12 cellular contexts compared by ENCODE assay signal in the genomic region with DNA sequence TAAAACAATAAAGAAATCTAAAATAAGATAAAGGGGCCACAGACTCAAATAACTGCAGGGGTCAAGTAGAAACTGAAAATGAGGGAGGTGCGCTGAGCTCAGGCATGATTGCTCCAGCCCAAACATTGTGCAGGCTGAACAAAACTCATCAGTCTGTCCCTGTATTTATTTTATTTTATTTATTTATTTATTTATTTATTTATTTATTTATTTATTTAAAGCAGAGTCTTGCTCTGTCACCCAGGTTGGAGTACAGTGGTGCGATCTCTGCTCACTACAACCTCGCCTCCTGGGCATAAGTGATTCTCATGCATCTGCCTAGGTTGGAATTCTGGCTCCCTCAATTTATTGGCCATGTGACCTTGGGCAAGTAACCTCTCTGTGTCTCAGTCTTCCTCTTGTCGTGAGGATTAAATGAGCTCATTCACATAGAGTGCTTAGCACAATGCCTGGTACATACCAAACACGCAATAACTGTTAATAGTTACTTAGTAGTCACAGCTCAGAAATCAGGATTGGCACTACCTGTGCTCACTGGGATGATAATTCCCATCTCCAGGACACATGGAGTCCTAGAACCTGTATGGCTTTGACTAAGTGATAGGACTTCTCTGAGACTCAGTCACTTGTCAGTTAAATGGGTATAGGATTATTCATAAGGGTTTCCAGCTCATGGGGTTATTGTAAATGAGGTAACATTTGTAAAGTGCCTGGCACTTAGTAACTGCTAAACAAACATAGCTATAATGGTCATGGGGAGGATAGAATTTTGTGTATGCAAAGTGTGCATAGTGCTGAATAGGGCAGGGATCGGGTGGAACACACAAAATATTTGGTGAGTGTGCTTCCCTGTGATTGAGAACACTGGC. TPM values are rescaled to one million over a fixed set of nuclear protein-coding genes. Genes with fewer than 3 reads are reported as not detected.
DNase-seq lines count a peak whose midpoint lies in the region; ATAC-seq and TF ChIP-seq lines count a peak whose summit lies in the region.
"Had no signal": no experiment of that assay in that cellular context is flagged by ENCODE, and none has a peak within 500 bp of the region (broad histone marks: within the 10 kb centered on the region; RNA-seq: fewer than 3 reads in every experiment).

No MANE protein-coding gene starts in this region.

- H3K4me1 ChIP-seq in foreskin keratinocyte, result peaks cover 3% of the 10 kb centered on the region

- ATAC-seq in SK-N-SH treated with all-trans-retinoic acid at 6 μM for 48 hours (peak; percentile 4; the same call in 1 of the 3 replicates), foreskin keratinocyte (peak; percentile 52), GM21367 (IDR thresholded peaks at IDR 0.05; ENCODE audit: unreplicated experiment) (no peak)
- ATAC-seq in stimulated activated naive B cell treated with anti-CD40 and anti-IgM and Interleukin-4, amounts not matched to agents 10 μg/mL and 1 μg/mL and 100 μg/mL, for 72 hours (replicated peaks), result peak in 1 of 2 donors; percentile 35

- H3K4me1 Mint-ChIP-seq in activated CD4-positive, alpha-beta T cell treated with anti-CD3 and anti-CD28 coated beads, Interleukin-2, amount 10 ng/mL, durations not matched to agents 24 days and 14 days, result peaks cover 14% of the 10 kb centered on the region
- H3K4me1 Mint-ChIP-seq in stimulated activated naive B cell treated with anti-CD40 and anti-IgM and Interleukin-4, amounts not matched to agents 10 μg/mL and 1 μg/mL and 100 μg/mL, for 72 hours, result peaks cover 17 to 21% of the 10 kb centered on the region in 2 donors

- H3K27ac Mint-ChIP-seq in activated CD4-positive, alpha-beta T cell treated with anti-CD3 and anti-CD28 coated beads, Interleukin-2, amount 10 ng/mL, durations not matched to agents 24 days and 14 days, result no peak overlapping the region
- H3K27ac Mint-ChIP-seq in stimulated activated naive B cell treated with anti-CD40 and anti-IgM and Interleukin-4, amounts not matched to agents 10 μg/mL and 1 μg/mL and 100 μg/mL, for 72 hours, result peak overlapping the region; percentile 2

- H3K36me3 Mint-ChIP-seq in activated CD4-positive, alpha-beta T cell treated with anti-CD3 and anti-CD28 coated beads, Interleukin-2, amount 10 ng/mL, durations not matched to agents 24 days and 14 days (ENCODE audit: low read depth), result no peaks in the 10 kb centered on the region
- no peaks in the 10 kb centered on the region for H3K36me3 Mint-ChIP-seq in stimulated activated naive B cell treated with anti-CD40 and anti-IgM and Interleukin-4, amounts not matched to agents 10 μg/mL and 1 μg/mL and 100 μg/mL, for 72 hours

- no peak for TF ChIP-seq CTCF in foreskin keratinocyte (conservative IDR thresholded peaks at IDR 0.05)

- peaks cover 9% of the 10 kb centered on the region for H3K27me3 ChIP-seq in foreskin keratinocyte

- H3K27ac ChIP-seq in foreskin keratinocyte, result no peak overlapping the region

- peak overlapping the region; percentile 78 for H3K4me3 Mint-ChIP-seq in activated CD4-positive, alpha-beta T cell treated with anti-CD3 and anti-CD28 coated beads, Interleukin-2, amount 10 ng/mL, durations not matched to agents 24 days and 14 days
- H3K4me3 Mint-ChIP-seq in stimulated activated naive B cell treated with anti-CD40 and anti-IgM and Interleukin-4, amounts not matched to agents 10 μg/mL and 1 μg/mL and 100 μg/mL, for 72 hours, result peak overlapping the region; percentile 79 to 81

- peaks cover 43% of the 10 kb centered on the region for H3K27me3 Mint-ChIP-seq in activated CD4-positive, alpha-beta T cell treated with anti-CD3 and anti-CD28 coated beads, Interleukin-2, amount 10 ng/mL, durations not matched to agents 24 days and 14 days
- H3K27me3 Mint-ChIP-seq in stimulated activated naive B cell treated with anti-CD40 and anti-IgM and Interleukin-4, amounts not matched to agents 10 μg/mL and 1 μg/mL and 100 μg/mL, for 72 hours, result peaks cover 45 to 46% of the 10 kb centered on the region in 2 donors

- intact Hi-C loops in activated CD4-positive, alpha-beta T cell treated with anti-CD3 and anti-CD28 coated beads, Interleukin-2, amount 10 ng/mL, durations not matched to agents 24 days and 14 days (cut with micrococcal nuclease), result no loop called here

- no peaks in the 10 kb centered on the region for H3K9me3 Mint-ChIP-seq in activated CD4-positive, alpha-beta T cell treated with anti-CD3 and anti-CD28 coated beads, Interleukin-2, amount 10 ng/mL, durations not matched to agents 24 days and 14 days
- H3K9me3 Mint-ChIP-seq in stimulated activated naive B cell treated with anti-CD40 and anti-IgM and Interleukin-4, amounts not matched to agents 10 μg/mL and 1 μg/mL and 100 μg/mL, for 72 hours, result no peaks in the 10 kb centered on the region

- DNase-seq in activated CD4-positive, alpha-beta T cell treated with anti-CD3 and anti-CD28 coated beads, Interleukin-2, amount 10 ng/mL, durations not matched to agents 24 days and 14 days, result no peak
- no peak for DNase-seq in activated CD4-positive, alpha-beta T cell treated with anti-CD3 and anti-CD28 coated beads, Interleukin-2, amount 50 U/mL, for 48 hours
- DNase-seq in foreskin keratinocyte (peak; percentile 35 to 58), islet precursor cell (no peak)
- no peak for DNase-seq in stimulated activated naive B cell treated with anti-CD40 and anti-IgM and Interleukin-4, amounts not matched to agents 10 μg/mL and 1 μg/mL and 100 μg/mL, for 72 hours
- DNase-seq in stimulated activated CD8-positive, alpha-beta memory T cell treated with anti-CD3 and anti-CD28 coated beads, Interleukin-4, amount 100 ng/mL, for 48 hours, result no peak
- DNase-seq: activated CD8-positive, alpha-beta memory T cell treated with anti-CD3 and anti-CD28 coated beads, Interleukin-2, amount 50 U/mL, for 48 hours; hippocampal formation; NCI-H510A treated with DMSO at 0.1 percent for 48 hours; stimulated activated CD4-positive, alpha-beta T cell treated with anti-CD3 and anti-CD28 coated beads, Interleukin-2, amount 100 ng/mL, for 48 hours had no signal

TF ChIP-seq in SK-N-SH treated with all-trans-retinoic acid at 6 μM for 48 hours, 23 proteins besides CTCF, POLR2A, EP300 and RAD21 (continues in another document):
- TF ChIP-seq, protein P1, sequence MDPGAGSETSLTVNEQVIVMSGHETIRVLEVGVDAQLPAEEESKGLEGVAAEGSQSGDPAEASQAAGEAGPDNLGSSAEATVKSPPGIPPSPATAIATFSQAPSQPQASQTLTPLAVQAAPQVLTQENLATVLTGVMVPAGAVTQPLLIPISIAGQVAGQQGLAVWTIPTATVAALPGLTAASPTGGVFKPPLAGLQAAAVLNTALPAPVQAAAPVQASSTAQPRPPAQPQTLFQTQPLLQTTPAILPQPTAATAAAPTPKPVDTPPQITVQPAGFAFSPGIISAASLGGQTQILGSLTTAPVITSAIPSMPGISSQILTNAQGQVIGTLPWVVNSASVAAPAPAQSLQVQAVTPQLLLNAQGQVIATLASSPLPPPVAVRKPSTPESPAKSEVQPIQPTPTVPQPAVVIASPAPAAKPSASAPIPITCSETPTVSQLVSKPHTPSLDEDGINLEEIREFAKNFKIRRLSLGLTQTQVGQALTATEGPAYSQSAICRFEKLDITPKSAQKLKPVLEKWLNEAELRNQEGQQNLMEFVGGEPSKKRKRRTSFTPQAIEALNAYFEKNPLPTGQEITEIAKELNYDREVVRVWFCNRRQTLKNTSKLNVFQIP (CRISPR knock-in tag; IDR thresholded peaks at IDR 0.05; ENCODE audit: borderline replicate concordance, low read depth), result no peak
- TF ChIP-seq TOX (CRISPR knock-in tag; IDR thresholded peaks at IDR 0.05; ENCODE audit: borderline replicate concordance) (no peak), TCF4 (CRISPR knock-in tag; IDR thresholded peaks at IDR 0.05; ENCODE audit: borderline replicate concordance) (no peak), PPARA (CRISPR knock-in tag; IDR thresholded peaks at IDR 0.05; ENCODE audit: borderline replicate concordance) (no peak), ZFP30 (CRISPR knock-in tag; IDR thresholded peaks at IDR 0.05) (no peak), ZNF565 (CRISPR knock-in tag; conservative IDR thresholded peaks at IDR 0.05; ENCODE audit: low read depth) (no peak), ZC3H10 (CRISPR knock-in tag; IDR thresholded peaks at IDR 0.05) (no peak), ZNF8 (CRISPR knock-in tag; IDR thresholded peaks at IDR 0.05) (no peak), BACH2 (CRISPR knock-in tag; IDR thresholded peaks at IDR 0.05; ENCODE audit: borderline replicate concordance) (no peak), OSR1 (CRISPR knock-in tag; IDR thresholded peaks at IDR 0.05) (no peak), GLIS3 (CRISPR knock-in tag; IDR thresholded peaks at IDR 0.05) (no peak), ESRRG (CRISPR knock-in tag; IDR thresholded peaks at IDR 0.05) (no peak)

RNA-seq across cellular contexts. Expression of a gene that starts 6.0 kb away (rescaled TPM):
- total RNA-seq in activated CD4-positive, alpha-beta T cell treated with anti-CD3 and anti-CD28 coated beads, Interleukin-2, amount 10 ng/mL, durations not matched to agents 24 days and 14 days, result 0.07 TPM in 1 of 2 replicates, not detected in the other
- total RNA-seq in foreskin keratinocyte, result 24.9 and 32.6 TPM in 2 replicates
- 27.4 and 28.7 TPM in 2 replicates for polyA plus RNA-seq in foreskin keratinocyte

RNA-seq across cellular contexts. Expression of a gene that starts 22.4 kb away (rescaled TPM):
- total RNA-seq in activated CD4-positive, alpha-beta T cell treated with anti-CD3 and anti-CD28 coated beads, Interleukin-2, amount 10 ng/mL, durations not matched to agents 24 days and 14 days, result not detected in 2 replicates
- not detected in 2 replicates for total RNA-seq in foreskin keratinocyte
- 0.03 TPM in 1 of 2 replicates, not detected in the other for polyA plus RNA-seq in foreskin keratinocyte

RNA-seq across cellular contexts. Expression of a gene that starts 52.9 kb away (rescaled TPM):
- 129 and 148 TPM in 2 replicates for total RNA-seq in activated CD4-positive, alpha-beta T cell treated with anti-CD3 and anti-CD28 coated beads, Interleukin-2, amount 10 ng/mL, durations not matched to agents 24 days and 14 days
- total RNA-seq in foreskin keratinocyte, result 59.9 and 64.0 TPM in 2 replicates
- polyA plus RNA-seq in foreskin keratinocyte, result 55.2 and 59.0 TPM in 2 replicates

RNA-seq across cellular contexts. Expression of a gene that starts 58.1 kb away (rescaled TPM):
- 45.5 and 46.0 TPM in 2 replicates for total RNA-seq in activated CD4-positive, alpha-beta T cell treated with anti-CD3 and anti-CD28 coated beads, Interleukin-2, amount 10 ng/mL, durations not matched to agents 24 days and 14 days
- total RNA-seq in foreskin keratinocyte, result 55.4 and 62.6 TPM in 2 replicates
- 64.7 and 74.8 TPM in 2 replicates for polyA plus RNA-seq in foreskin keratinocyte

Comparison
In these comparisons a context has a peak if more than half of its experiments do, and no peak if none do; other contexts are left out.
1. DNase-seq: peak in foreskin keratinocyte (2 of 2); none in activated CD4-positive, alpha-beta T cell treated with anti-CD3 and anti-CD28 coated beads, Interleukin-2, amount 10 ng/mL, durations not matched to agents 24 days and 14 days (single experiment), activated CD4-positive, alpha-beta T cell treated with anti-CD3 and anti-CD28 coated beads, Interleukin-2, amount 50 U/mL, for 48 hours (0 of 2), stimulated activated naive B cell treated with anti-CD40 and anti-IgM and Interleukin-4, amounts not matched to agents 10 μg/mL and 1 μg/mL and 100 μg/mL, for 72 hours (single experiment), stimulated activated CD8-positive, alpha-beta memory T cell treated with anti-CD3 and anti-CD28 coated beads, Interleukin-4, amount 100 ng/mL, for 48 hours (single experiment) and islet precursor cell (single experiment).
2. RNA of a gene that starts 6.0 kb away (total RNA-seq): 24.9 to 32.6 TPM in foreskin keratinocyte; 0.07 TPM in activated CD4-positive, alpha-beta T cell treated with anti-CD3 and anti-CD28 coated beads, Interleukin-2, amount 10 ng/mL, durations not matched to agents 24 days and 14 days; every median in the first group is over 10 times any median in the second.